ENCODE assay signal across 8 cellular contexts in genomic region chr18:34978953-34979608, GRCh38.
A peak's percentile ranks its signal among the peaks of the same experiment; 100 is the strongest.
DNase-seq lines count a peak whose midpoint lies in the region; ATAC-seq and TF ChIP-seq lines count a peak whose summit lies in the region.

No MANE protein-coding gene starts in this region.

- H3K79me2 ChIP-seq in DND-41 (ENCODE audit: insufficient read depth, low read length) = no peaks in the 10 kb centered on the region

- H3K4me1 Mint-ChIP-seq in activated CD4-positive, alpha-beta T cell treated with anti-CD3 and anti-CD28 coated beads, Interleukin-2, amount 10 ng/mL, durations not matched to agents 7 days and 5 days = peaks cover 25% of the 10 kb centered on the region

- H3K4me1 ChIP-seq in DND-41 (ENCODE audit: insufficient read depth, low read length) = peaks cover 36% of the 10 kb centered on the region

- peak overlapping the region; percentile 38 for H3K27ac ChIP-seq in DND-41 (ENCODE audit: low read length)

- no peaks in the 10 kb centered on the region for H3K9me3 Mint-ChIP-seq in activated CD4-positive, alpha-beta T cell treated with anti-CD3 and anti-CD28 coated beads, Interleukin-2, amount 10 ng/mL, durations not matched to agents 7 days and 5 days

- ATAC-seq in DND-41 (ENCODE audit: insufficient read depth, low read depth) = peak; percentile 47
- peak; percentile 38 for ATAC-seq in HG03045 (IDR thresholded peaks at IDR 0.05; ENCODE audit: unreplicated experiment)
- no peak for ATAC-seq in HG03520 (IDR thresholded peaks at IDR 0.05; ENCODE audit: unreplicated experiment)

- peaks cover 42% of the 10 kb centered on the region for H3K27me3 ChIP-seq in DND-41 (ENCODE audit: insufficient read depth, low read length, poor library complexity)

- peak overlapping the region; percentile 76 for H3K4me3 Mint-ChIP-seq in activated CD4-positive, alpha-beta T cell treated with anti-CD3 and anti-CD28 coated beads, Interleukin-2, amount 10 ng/mL, durations not matched to agents 7 days and 5 days

- POLR2A ChIA-PET in activated CD4-positive, alpha-beta T cell treated with anti-CD3 and anti-CD28 coated beads, Interleukin-2, amount 10 ng/mL, durations not matched to agents 7 days and 5 days (lab: Charles Lee) = interaction anchor here (0.6 kb wide), 1 partner anchor 213 kb away, joined by 4 read pairs; no protein-coding TSS in a partner anchor

- CTCF ChIA-PET in activated CD4-positive, alpha-beta T cell treated with anti-CD3 and anti-CD28 coated beads, Interleukin-2, amount 10 ng/mL, durations not matched to agents 7 days and 5 days (lab: Charles Lee) = no interaction called here

- H3K4me2 ChIP-seq in DND-41 (ENCODE audit: insufficient read depth, low read length) = peak overlapping the region; percentile 98

- no peak for TF ChIP-seq CTCF in DND-41 (IDR thresholded peaks at IDR 0.05; ENCODE audit: borderline replicate concordance, extremely low read depth, low read length, poor library complexity, severe bottlenecking)

- no peaks in the 10 kb centered on the region for H3K9me3 ChIP-seq in DND-41 (ENCODE audit: insufficient read depth, low read length, severe bottlenecking)

- H3K36me3 ChIP-seq in DND-41 (ENCODE audit: insufficient read depth, low read length) = no peaks in the 10 kb centered on the region

- H3K36me3 Mint-ChIP-seq in activated CD4-positive, alpha-beta T cell treated with anti-CD3 and anti-CD28 coated beads, Interleukin-2, amount 10 ng/mL, durations not matched to agents 7 days and 5 days (ENCODE audit: low read depth) = no peaks in the 10 kb centered on the region

- no peaks in the 10 kb centered on the region for H4K20me1 ChIP-seq in DND-41 (ENCODE audit: insufficient read depth, low read length)

- H3K27ac Mint-ChIP-seq in activated CD4-positive, alpha-beta T cell treated with anti-CD3 and anti-CD28 coated beads, Interleukin-2, amount 10 ng/mL, durations not matched to agents 7 days and 5 days = no peak overlapping the region

- DNase-seq in DND-41 (peak; percentile 48), NCI-H446 treated with DMSO at 0.1 percent for 48 hours (lab: John Stamatoyannopoulos, UW) (peak; percentile 78), dedifferentiated amniotic fluid mesenchymal stem cell (ENCODE audit: extremely low spot score) (peak; percentile 90), left kidney (ENCODE audit: low read depth, low spot score) (peak; percentile 85)
- peak; percentile 41 for DNase-seq in activated CD4-positive, alpha-beta T cell treated with anti-CD3 and anti-CD28 coated beads, Interleukin-2, amount 10 ng/mL, durations not matched to agents 7 days and 5 days
- DNase-seq in stimulated activated CD4-positive, alpha-beta T cell treated with anti-CD3 and anti-CD28 coated beads, Interleukin-1b, Interleukin-23, amount 100 ng/mL, for 1 hour (ENCODE audit: low read depth in 2 of 2) = peak; percentile 42 to 50

- peak overlapping the region; percentile 58 for H3K9ac ChIP-seq in DND-41 (ENCODE audit: low read depth, low read length)

- peak overlapping the region; percentile 91 for H2AFZ ChIP-seq in DND-41 (ENCODE audit: low read depth, low read length)

- H3K4me3 ChIP-seq in DND-41 (ENCODE audit: low read depth in 1 of 2, low read length in 2 of 2) = peak overlapping the region; percentile 72 to 84; a peak in 3 of 4 replicates

- H3K27me3 Mint-ChIP-seq in activated CD4-positive, alpha-beta T cell treated with anti-CD3 and anti-CD28 coated beads, Interleukin-2, amount 10 ng/mL, durations not matched to agents 7 days and 5 days = peaks cover 23% of the 10 kb centered on the region
